In genomic region chr2:42202299-42203008, GRCh38 we compare ENCODE assay signal across 2 cellular contexts.
A peak's percentile ranks its signal among the peaks of the same experiment; 100 is the strongest.
TF ChIP-seq lines count a peak whose summit lies in the region.

No MANE protein-coding gene starts in this region.

TF ChIP-seq in HepG2, 621 proteins besides CTCF, POLR2A, EP300 and RAD21 (continues in another document):
- TF ChIP-seq TARDBP (CRISPR knock-in tag; IDR thresholded peaks at IDR 0.05) (0 out of 2 replicates have a peak, but pooled peaks have one; percentile 21), RBM22 (optimal IDR thresholded peaks at IDR 0.05; ENCODE audit: low read length) (peak; percentile 27), HMG20B (CRISPR knock-in tag; conservative IDR thresholded peaks at IDR 0.05) (no peak), FOXO4 (CRISPR knock-in tag; conservative IDR thresholded peaks at IDR 0.05) (no peak), ZHX1 (CRISPR knock-in tag; IDR thresholded peaks at IDR 0.05; ENCODE audit: low read depth) (0 out of 2 replicates have a peak, but pooled peaks have one; percentile 6), KLF12 (CRISPR knock-in tag; IDR thresholded peaks at IDR 0.05; ENCODE audit: borderline replicate concordance) (no peak), MEF2D (CRISPR knock-in tag; IDR thresholded peaks at IDR 0.05) (peak; percentile 33; the same call in 1 of the 2 replicates), KLF6 (CRISPR knock-in tag; IDR thresholded peaks at IDR 0.05) (no peak), ZNF781 (CRISPR knock-in tag; IDR thresholded peaks at IDR 0.05; ENCODE audit: borderline replicate concordance, not compliant biosample characterization) (peak; percentile 50), ZNF678 (CRISPR knock-in tag; IDR thresholded peaks at IDR 0.05) (no peak), KDM4B (CRISPR knock-in tag; IDR thresholded peaks at IDR 0.05) (no peak), SIN3B (IDR thresholded peaks at IDR 0.05; ENCODE audit: low read length) (no peak), ARNT2 (CRISPR knock-in tag; IDR thresholded peaks at IDR 0.05; ENCODE audit: low read depth) (no peak), AGO1 (IDR thresholded peaks at IDR 0.05; ENCODE audit: low read depth, low read length, poor library complexity, severe bottlenecking) (no peak), JUND (CRISPR knock-in tag; IDR thresholded peaks at IDR 0.05) (no peak), ZNF577 (CRISPR knock-in tag; IDR thresholded peaks at IDR 0.05; ENCODE audit: borderline replicate concordance, low read depth) (no peak), MYC (CRISPR knock-in tag; IDR thresholded peaks at IDR 0.05; ENCODE audit: borderline replicate concordance) (no peak), CHD4 (IDR thresholded peaks at IDR 0.05; ENCODE audit: borderline replicate concordance, low read length) (0 out of 2 replicates have a peak, but pooled peaks have one; percentile 9), POLR2AphosphoS5 (IDR thresholded peaks at IDR 0.05; ENCODE audit: low read depth, low read length) (0 out of 2 replicates have a peak, but pooled peaks have one; percentile 31), ZNF484 (CRISPR knock-in tag; IDR thresholded peaks at IDR 0.05; ENCODE audit: borderline replicate concordance, low read depth) (no peak), ZNF616 (CRISPR knock-in tag; IDR thresholded peaks at IDR 0.05; ENCODE audit: low read depth) (no peak), JUNB (CRISPR knock-in tag; IDR thresholded peaks at IDR 0.05; ENCODE audit: borderline replicate concordance) (no peak), TBX2 (CRISPR knock-in tag; IDR thresholded peaks at IDR 0.05; ENCODE audit: borderline replicate concordance) (0 out of 2 replicates have a peak, but pooled peaks have one; percentile 8), ZNF225 (CRISPR knock-in tag; IDR thresholded peaks at IDR 0.05) (no peak), GZF1 (CRISPR knock-in tag; IDR thresholded peaks at IDR 0.05) (no peak), ZBTB21 (CRISPR knock-in tag; IDR thresholded peaks at IDR 0.05) (no peak), MAF1 (CRISPR knock-in tag; IDR thresholded peaks at IDR 0.05; ENCODE audit: borderline replicate concordance) (no peak), GATA4 (IDR thresholded peaks at IDR 0.05; ENCODE audit: borderline replicate concordance, low read depth) (no peak), POLR2G (IDR thresholded peaks at IDR 0.05; ENCODE audit: low read depth, low read length) (0 out of 2 replicates have a peak, but pooled peaks have one; percentile 28), ZNF121 (CRISPR knock-in tag; IDR thresholded peaks at IDR 0.05) (peak; percentile 97), TAF1 (CRISPR knock-in tag; IDR thresholded peaks at IDR 0.05) (no peak), RBM39 (IDR thresholded peaks at IDR 0.05; ENCODE audit: low read depth, low read length, poor library complexity, severe bottlenecking) (no peak), ZFX (CRISPR knock-in tag; IDR thresholded peaks at IDR 0.05; ENCODE audit: low read depth) (no peak), ZNF749 (CRISPR knock-in tag; IDR thresholded peaks at IDR 0.05; ENCODE audit: borderline replicate concordance) (0 out of 2 replicates have a peak, but pooled peaks have one; percentile 45), XBP1 (CRISPR knock-in tag; IDR thresholded peaks at IDR 0.05) (no peak), ZFP36L1 (CRISPR knock-in tag; IDR thresholded peaks at IDR 0.05) (0 out of 2 replicates have a peak, but pooled peaks have one; percentile 49), SMC3 (IDR thresholded peaks at IDR 0.05; ENCODE audit: low read length) (no peak), GATAD1 (CRISPR knock-in tag; IDR thresholded peaks at IDR 0.05) (no peak), ZNF7 (CRISPR knock-in tag; IDR thresholded peaks at IDR 0.05) (peak; percentile 73), TCF7 (IDR thresholded peaks at IDR 0.05; ENCODE audit: low read depth) (no peak), CCDC6 (CRISPR knock-in tag; IDR thresholded peaks at IDR 0.05) (no peak), ZNF550 (CRISPR knock-in tag; IDR thresholded peaks at IDR 0.05; ENCODE audit: borderline replicate concordance) (no peak)

TF ChIP-seq in K562, 482 proteins besides CTCF, POLR2A, EP300 and RAD21:
- TF ChIP-seq GABPB2 (CRISPR knock-in tag; conservative IDR thresholded peaks at IDR 0.05) (no peak), RBM25 (IDR thresholded peaks at IDR 0.05; ENCODE audit: low read depth, low read length, severe bottlenecking) (peak; percentile 18), ZNF121 (CRISPR knock-in tag; conservative IDR thresholded peaks at IDR 0.05) (peak; percentile 63; the same call in 1 of the 2 replicates)
